In the genomic region with DNA sequence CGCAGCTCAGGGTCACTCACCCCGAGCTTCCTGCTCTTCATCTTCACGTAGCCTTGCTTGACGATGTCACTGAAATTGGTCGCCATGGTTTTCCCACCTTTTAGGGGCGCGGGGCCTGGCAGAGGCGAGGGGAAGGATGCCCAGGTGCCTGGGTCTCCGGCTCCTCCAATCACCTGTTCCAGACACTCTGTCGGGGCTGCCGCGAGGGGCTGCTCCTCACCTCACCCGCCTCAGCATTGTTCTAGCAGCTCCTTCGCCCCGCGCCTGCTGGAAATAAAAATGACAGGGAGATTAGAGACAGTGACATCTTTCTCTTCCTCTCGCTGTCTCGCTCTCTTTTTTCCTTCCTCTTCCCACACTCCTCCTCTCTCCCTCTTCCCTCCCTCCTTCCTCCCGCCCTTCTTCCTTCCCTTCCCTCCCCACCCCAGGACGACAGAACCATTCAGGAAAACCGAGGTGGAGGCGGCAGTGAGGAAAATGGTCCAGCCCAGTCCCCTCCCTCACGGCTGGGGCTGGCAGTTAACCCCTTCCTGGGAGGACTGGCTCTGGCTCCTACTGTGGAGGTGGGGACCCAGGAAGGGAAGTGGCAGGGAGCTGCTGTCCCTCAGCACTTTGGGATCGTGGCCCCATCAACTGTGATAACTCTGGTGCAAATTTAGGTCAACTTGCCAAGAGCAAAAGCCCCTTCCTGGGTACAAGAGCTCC, we compare ENCODE assay signal across 8 cellular contexts. TPM values are rescaled to one million over a fixed set of nuclear protein-coding genes. Genes with fewer than 3 reads are reported as not detected.
DNase-seq lines count a peak whose midpoint lies in the region; ATAC-seq and TF ChIP-seq lines count a peak whose summit lies in the region.

No MANE protein-coding gene starts in this region.

- ATAC-seq in gastrocnemius medialis (no peak), T-cell (replicated peaks in 1 of 4) (no peak)

- in situ Hi-C loops in gastrocnemius medialis (cut with MboI; ENCODE audit: low sequenced_read_pairs in 4 of 4) = no loop called here

- H3K27me3 ChIP-seq in adipocyte (replicated peaks; ENCODE audit: control insufficient read depth, insufficient read depth, low read length) = no peaks in the 10 kb centered on the region
- H3K27me3 ChIP-seq in hepatocyte = no peaks in the 10 kb centered on the region
- peaks cover 0 to 4% (median 0%) of the 10 kb centered on the region in 3 donors for H3K27me3 ChIP-seq in gastrocnemius medialis
- no peaks in the 10 kb centered on the region for H3K27me3 ChIP-seq in CD4-positive, alpha-beta memory T cell (ENCODE audit: insufficient read depth, low read length)

- no peaks in the 10 kb centered on the region for H3K27me3 Mint-ChIP-seq in CD4-positive, alpha-beta memory T cell
- H3K27me3 Mint-ChIP-seq in T-cell = no peaks in the 10 kb centered on the region

- H3K9me3 Mint-ChIP-seq in CD4-positive, alpha-beta memory T cell = no peaks in the 10 kb centered on the region
- no peaks in the 10 kb centered on the region for H3K9me3 Mint-ChIP-seq in T-cell

- intact Hi-C loops in gastrocnemius medialis (cut with DNase I; ENCODE audit: low total_unique reads) = no loop called here
- intact Hi-C loops in CD4-positive, alpha-beta memory T cell (cut with micrococcal nuclease) = no loop called here

- no peaks in the 10 kb centered on the region for H3K9me3 ChIP-seq in adipocyte (ENCODE audit: control insufficient read depth, low read length)
- no peaks in the 10 kb centered on the region for H3K9me3 ChIP-seq in hepatocyte (ENCODE audit: low read depth)
- no peaks in the 10 kb centered on the region for H3K9me3 ChIP-seq in gastrocnemius medialis
- H3K9me3 ChIP-seq in CD4-positive, alpha-beta memory T cell (ENCODE audit: control insufficient read depth in 1 of 2, low read length in 2 of 2) = no peaks in the 10 kb centered on the region

- H3K27ac ChIP-seq in hepatocyte = peak overlapping the region; percentile 93
- H3K27ac ChIP-seq in gastrocnemius medialis = peak overlapping the region; percentile 18 to 58 (median 46)
- H3K27ac ChIP-seq in CD4-positive, alpha-beta memory T cell (ENCODE audit: low read depth, low read length) = no peak overlapping the region

- peaks cover 18% of the 10 kb centered on the region for H3K4me1 ChIP-seq in adipocyte (ENCODE audit: control insufficient read depth, insufficient read depth, low read length)
- peaks cover 71% of the 10 kb centered on the region for H3K4me1 ChIP-seq in hepatocyte (ENCODE audit: insufficient read depth)
- peaks cover 0 to 6% of the 10 kb centered on the region in 2 donors for H3K4me1 ChIP-seq in gastrocnemius medialis
- peaks cover 17% of the 10 kb centered on the region for H3K4me1 ChIP-seq in CD4-positive, alpha-beta memory T cell (ENCODE audit: insufficient read depth, low read length)

- H4K20me1 ChIP-seq in hepatocyte (ENCODE audit: insufficient read depth, poor library complexity, severe bottlenecking) = peaks cover 26% of the 10 kb centered on the region

- peaks cover 75% of the 10 kb centered on the region for H3K79me2 ChIP-seq in hepatocyte

- POLR2A ChIA-PET in CD4-positive, alpha-beta memory T cell (lab: Charles Lee; ENCODE audit: partially characterized antibody) = interaction anchor here (2.5 kb wide), 1 partner anchor 17 kb away, joined by 11 read pairs; a partner anchor contains a TSS
- POLR2A ChIA-PET in T-cell (lab: Charles Lee) = no interaction called here

- TF ChIP-seq CTCF in hepatocyte (IDR thresholded peaks at IDR 0.05; ENCODE audit: poor library complexity) (no peak), gastrocnemius medialis (IDR thresholded peaks at IDR 0.05 in 4 of 5, conservative IDR thresholded peaks at IDR 0.05 in 1 of 5) (no peak)

- H3K27ac Mint-ChIP-seq in CD4-positive, alpha-beta memory T cell = no peak overlapping the region
- peak overlapping the region in 1 of 2 donors; percentile 28 for H3K27ac Mint-ChIP-seq in T-cell

- H3K36me3 ChIP-seq in adipocyte (ENCODE audit: control insufficient read depth, insufficient read depth, low read length, severe bottlenecking) = peaks cover 3% of the 10 kb centered on the region
- no peaks in the 10 kb centered on the region for H3K36me3 ChIP-seq in hepatocyte (replicated peaks; ENCODE audit: insufficient read depth, low read depth)
- H3K36me3 ChIP-seq in gastrocnemius medialis = no peaks in the 10 kb centered on the region
- no peaks in the 10 kb centered on the region for H3K36me3 ChIP-seq in CD4-positive, alpha-beta memory T cell (ENCODE audit: insufficient read depth, low read length)

- peaks cover 5 to 13% (median 11%) of the 10 kb centered on the region in 4 donors for H3K4me1 Mint-ChIP-seq in CD4-positive, alpha-beta memory T cell
- peaks cover 14 to 19% (median 15%) of the 10 kb centered on the region in 3 donors for H3K4me1 Mint-ChIP-seq in T-cell

- WGBS in hepatocyte (ENCODE audit: low lambda C conversion rate, missing lambda C conversion rate) = 5% methylated on average over 21 of the region's 24 CpGs

- no peak for TF ChIP-seq POLR2A in gastrocnemius medialis (IDR thresholded peaks at IDR 0.05)

- peak overlapping the region; percentile 84 for H3K4me2 ChIP-seq in hepatocyte

- H2AFZ ChIP-seq in hepatocyte = no peak overlapping the region

- H3K9ac ChIP-seq in adipocyte (ENCODE audit: low read length) = peak overlapping the region; percentile 82

- H3K4me3 ChIP-seq in adipocyte (ENCODE audit: low read length) (peak overlapping the region; percentile 86), hepatocyte (peak overlapping the region; percentile 29), gastrocnemius medialis (peak overlapping the region; percentile 35 to 47 (median 39))
- H3K4me3 ChIP-seq in CD4-positive, alpha-beta memory T cell (ENCODE audit: low read length in 2 of 2) = no peak overlapping the region

- no peak overlapping the region for H3K4me3 Mint-ChIP-seq in CD4-positive, alpha-beta memory T cell
- H3K4me3 Mint-ChIP-seq in T-cell = no peak overlapping the region

- CTCF ChIA-PET in CD4-positive, alpha-beta memory T cell (lab: Charles Lee; ENCODE audit: partially characterized antibody) = interaction anchor here (0.9 kb wide), 1 partner anchor 38 kb away, joined by 3 read pairs; no protein-coding TSS in a partner anchor
- CTCF ChIA-PET in T-cell (lab: Charles Lee) = no interaction called here

- no peaks in the 10 kb centered on the region for H3K36me3 Mint-ChIP-seq in CD4-positive, alpha-beta memory T cell
- H3K36me3 Mint-ChIP-seq in T-cell = no peaks in the 10 kb centered on the region

- H3K9me2 ChIP-seq in hepatocyte (replicated peaks; ENCODE audit: insufficient read depth) = no peaks in the 10 kb centered on the region

- peak in 2 of 3 experiments; percentile 45 to 58 for DNase-seq in NCI-H1417 (lab: John Stamatoyannopoulos, UW)
- DNase-seq in NCI-H1417 treated with DMSO at 0.1 percent for 48 hours (lab: John Stamatoyannopoulos, UW) = no peak
- DNase-seq in adipocyte (ENCODE audit: low read depth) = peak; percentile 72
- DNase-seq in hepatocyte (ENCODE audit: low spot score) = peak; percentile 77
- DNase-seq in gastrocnemius medialis = no peak
- no peak for DNase-seq in CD4-positive, alpha-beta memory T cell
- DNase-seq in T-cell = no peak
- DNase-seq in hippocampal formation (lab: John Stamatoyannopoulos, UW) = no peak

RNA-seq across cellular contexts. Expression of a gene that starts 6.7 kb away (rescaled TPM):
- total RNA-seq in hepatocyte = 112 and 122 TPM in 2 replicates
- polyA plus RNA-seq in hepatocyte = 96.3 and 106 TPM in 2 replicates
- 1 to 10 TPM; 2.2 to 3.6 (median 2.9) TPM for total RNA-seq in gastrocnemius medialis
- total RNA-seq in CD4-positive, alpha-beta memory T cell = 1 to 10 TPM; 2.8 to 3.0 TPM
- 1 to 10 TPM; 1.7 to 2.7 TPM for polyA plus RNA-seq in CD4-positive, alpha-beta memory T cell
- total RNA-seq in T-cell = 1 to 10 TPM; 2.2 to 4.1 (median 3.1) TPM

RNA-seq across cellular contexts. Expression of a gene that starts 17.1 kb away (rescaled TPM):
- total RNA-seq in hepatocyte (92.5 and 101 TPM in 2 replicates), gastrocnemius medialis (100 to 1,000 TPM in 3 of 4 donors, 10 to 100 TPM in 1; 97.2 to 162 (median 134) TPM), T-cell (10 to 100 TPM; 63.8 to 93.9 (median 69.0) TPM)
- 49.0 and 56.6 TPM in 2 replicates for polyA plus RNA-seq in hepatocyte
- total RNA-seq in CD4-positive, alpha-beta memory T cell = 10 to 100 TPM; 71.4 to 78.1 TPM
- 10 to 100 TPM; 35.7 to 58.3 TPM for polyA plus RNA-seq in CD4-positive, alpha-beta memory T cell

RNA-seq across cellular contexts. Expression of a gene that starts 32.3 kb away (rescaled TPM):
- 57.1 and 61.9 TPM in 2 replicates for total RNA-seq in hepatocyte
- 63.2 and 81.5 TPM in 2 replicates for polyA plus RNA-seq in hepatocyte
- total RNA-seq in gastrocnemius medialis = 100 to 1,000 TPM; 107 to 171 (median 135) TPM
- total RNA-seq in CD4-positive, alpha-beta memory T cell = 10 to 100 TPM; 35.3 to 37.7 TPM
- polyA plus RNA-seq in CD4-positive, alpha-beta memory T cell = 10 to 100 TPM; 26.8 to 27.9 TPM
- total RNA-seq in T-cell = 10 to 100 TPM; 18.0 to 35.3 (median 34.2) TPM

RNA-seq across cellular contexts. Expression of a gene that starts 32.4 kb away (rescaled TPM):
- 53.1 and 54.2 TPM in 2 replicates for total RNA-seq in hepatocyte
- 53.7 and 56.1 TPM in 2 replicates for polyA plus RNA-seq in hepatocyte
- 10 to 100 TPM; 31.0 to 38.8 (median 37.9) TPM for total RNA-seq in gastrocnemius medialis
- 10 to 100 TPM; 28.1 to 28.5 TPM for total RNA-seq in CD4-positive, alpha-beta memory T cell
- polyA plus RNA-seq in CD4-positive, alpha-beta memory T cell = 10 to 100 TPM; 45.6 to 65.3 TPM
- 10 to 100 TPM; 26.5 to 46.8 (median 28.5) TPM for total RNA-seq in T-cell

RNA-seq across cellular contexts. Expression of a gene that starts 56.8 kb away (rescaled TPM):
- total RNA-seq in hepatocyte (10.5 and 11.4 TPM in 2 replicates), gastrocnemius medialis (1 to 10 TPM; 1.2 to 9.3 (median 3.4) TPM), T-cell (10 to 100 TPM in 1 of 5 donors, 1 to 10 TPM in 4; 6.1 to 11.2 (median 6.6) TPM)
- polyA plus RNA-seq in hepatocyte = 13.1 and 17.2 TPM in 2 replicates
- total RNA-seq in CD4-positive, alpha-beta memory T cell = 1 to 10 TPM; 4.7 to 5.4 TPM
- polyA plus RNA-seq in CD4-positive, alpha-beta memory T cell = 1 to 10 TPM; 1.2 to 9.9 TPM

Comparison
In these comparisons a context has a peak if more than half of its experiments do, and no peak if none do; other contexts are left out.
1. DNase-seq: peak in NCI-H1417 (2 of 3), adipocyte (single experiment) and hepatocyte (single experiment); none in NCI-H1417 treated with DMSO at 0.1 percent for 48 hours (single experiment), gastrocnemius medialis (0 of 2), CD4-positive, alpha-beta memory T cell (0 of 5), T-cell (0 of 34) and hippocampal formation (0 of 2).
2. H3K4me3 ChIP-seq: peak in adipocyte (single experiment), hepatocyte (single experiment) and gastrocnemius medialis (4 of 4); none in CD4-positive, alpha-beta memory T cell (0 of 2).
3. RNA of a gene that starts 6.7 kb away (total RNA-seq): 112 to 122 TPM in hepatocyte; 2.2 to 4.1 TPM in T-cell, 2.8 to 3.0 TPM in CD4-positive, alpha-beta memory T cell and 2.2 to 3.6 TPM in gastrocnemius medialis; every median in the first group is over 10 times any median in the second.